8 cellular contexts compared by ENCODE assay signal in the genomic region with DNA sequence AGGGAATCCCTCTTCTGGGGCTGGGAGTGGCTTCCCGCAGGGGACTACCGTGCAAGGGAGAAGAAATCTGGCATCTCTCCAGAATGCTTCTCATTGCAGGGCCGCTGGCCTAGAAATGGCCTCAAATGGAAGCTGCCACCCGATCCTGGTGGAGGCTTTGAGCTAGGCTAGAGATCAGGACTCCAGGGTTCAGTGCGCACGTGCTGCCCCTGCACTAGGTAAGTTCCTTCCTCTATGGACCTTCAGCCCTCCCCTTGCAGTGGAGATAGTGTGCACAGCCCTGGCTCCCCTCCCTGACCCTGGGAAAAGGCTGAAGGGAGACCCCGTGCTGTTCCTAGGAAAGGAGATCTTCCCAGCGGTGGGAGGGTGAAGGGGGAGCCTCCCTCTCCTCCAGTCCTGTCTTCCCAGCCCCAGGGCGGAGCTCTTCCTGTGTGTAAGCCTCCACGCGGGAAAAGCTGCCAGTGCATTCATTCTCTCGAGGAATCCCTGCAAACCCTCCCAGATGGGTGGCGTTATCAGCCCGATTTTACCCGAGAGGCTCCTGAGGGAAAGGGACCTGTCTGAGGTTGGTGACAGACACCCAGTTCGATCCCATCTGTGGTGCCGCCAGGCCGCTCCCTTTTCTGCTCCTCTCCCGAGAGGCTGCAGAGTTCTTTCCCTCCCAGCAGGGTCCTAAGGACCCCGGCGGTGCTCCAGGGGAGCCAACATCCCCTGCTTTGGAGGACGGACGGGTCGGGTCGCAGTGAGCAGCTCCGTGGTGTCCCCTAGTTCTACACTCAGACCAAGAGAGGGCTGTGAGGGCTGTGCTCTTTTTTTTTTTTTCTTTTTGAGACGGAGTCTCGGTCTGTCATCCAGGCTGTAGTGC. TPM values are rescaled to one million over a fixed set of nuclear protein-coding genes. Genes with fewer than 3 reads are reported as not detected.
A peak's percentile ranks its signal among the peaks of the same experiment; 100 is the strongest.
DNase-seq lines count a peak whose midpoint lies in the region; ATAC-seq and TF ChIP-seq lines count a peak whose summit lies in the region.

No MANE protein-coding gene starts in this region.

- H3K4me1 Mint-ChIP-seq in nephron progenitor cell, result peaks cover 39% of the 10 kb centered on the region

- ATAC-seq in HG02678 (IDR thresholded peaks at IDR 0.05; ENCODE audit: unreplicated experiment) (no peak), HG02588 (IDR thresholded peaks at IDR 0.05; ENCODE audit: unreplicated experiment) (no peak), GM21786 (IDR thresholded peaks at IDR 0.05; ENCODE audit: unreplicated experiment) (no peak)

- H3K9me3 Mint-ChIP-seq in nephron progenitor cell, result no peaks in the 10 kb centered on the region

- TF ChIP-seq CTCF in nephron progenitor cell (IDR thresholded peaks at IDR 0.05), result no peak

- peak overlapping the region; percentile 79 for H3K4me3 Mint-ChIP-seq in nephron progenitor cell

- DNase-seq in H4 (ENCODE audit: low spot score), result peak; percentile 3
- peak; percentile 42 for DNase-seq in NCI-H2227 (lab: John Stamatoyannopoulos, UW; ENCODE audit: unreplicated experiment)
- peak; percentile 26 for DNase-seq in cerebellar cortex (ENCODE audit: low spot score)
- no peak for DNase-seq in nephron progenitor cell
- DNase-seq in effector CD8-positive, alpha-beta T cell (lab: John Stamatoyannopoulos, UW), result no peak

- peaks cover under 1% of the 10 kb centered on the region for H3K36me3 Mint-ChIP-seq in nephron progenitor cell (ENCODE audit: low read depth)

- H3K27me3 Mint-ChIP-seq in nephron progenitor cell (ENCODE audit: low read depth, poor library complexity), result peaks cover 5% of the 10 kb centered on the region

- no peak overlapping the region for H3K27ac Mint-ChIP-seq in nephron progenitor cell

RNA-seq across cellular contexts. Expression of gene CERCAM, which starts 1.4 kb away (rescaled TPM):
- total RNA-seq in H4 (2014; rRNA removed; shearing (Covaris generic)), result 19.0 and 20.8 TPM in 2 replicates

RNA-seq across cellular contexts. Expression of gene ODF2, which starts 36.5 kb away (rescaled TPM):
- 28.6 and 30.2 TPM in 2 replicates for total RNA-seq in H4 (2014; rRNA removed; shearing (Covaris generic))

RNA-seq across cellular contexts. Expression of gene URM1, which starts 48.1 kb away (rescaled TPM):
- total RNA-seq in H4 (2014; rRNA removed; shearing (Covaris generic)), result 52.3 and 71.9 TPM in 2 replicates

Comparison
In these comparisons a context has a peak if more than half of its experiments do, and no peak if none do; other contexts are left out.
1. DNase-seq: peak in H4 (single experiment), NCI-H2227 (single experiment) and cerebellar cortex (single experiment); none in nephron progenitor cell (single experiment) and effector CD8-positive, alpha-beta T cell (single experiment).